Comparison of ENCODE assay signal across 23 cellular contexts in genomic region chr18:25244170-25244569, GRCh38.
"Had no signal": no experiment of that assay in that cellular context is flagged by ENCODE, and none has a peak within 500 bp of the region (broad histone marks: within the 10 kb centered on the region; RNA-seq: fewer than 3 reads in every experiment).

No MANE protein-coding gene starts in this region.

- H3K9me3 Mint-ChIP-seq: activated CD8-positive, alpha-beta T cell treated with anti-CD3 and anti-CD28 coated beads for 36 hours; activated naive CD8-positive, alpha-beta T cell treated with anti-CD3 and anti-CD28 coated beads for 36 hours; activated T-cell treated with anti-CD3 and anti-CD28 coated beads, Interleukin-2, amount 50 U/mL, for 72 hours; mesothelial cell of epicardium; nephron progenitor cell; stimulated activated naive CD8-positive, alpha-beta T cell treated with anti-CD3 and anti-CD28 coated beads, Interleukin-15, Interleukin-2, amounts not matched to agents 100 ng/mL and 50 ng/mL, for 24 hours; T-helper 2 cell treated with Interferon-gamma antibody and Interleukin-4, amounts not matched to agents 5 μg/mL and 100 μg/mL, for 36 hours; type B pancreatic cell had no signal

- H3K27me3 Mint-ChIP-seq: activated CD4-positive, alpha-beta T cell treated with anti-CD3 and anti-CD28 coated beads for 36 hours; activated CD8-positive, alpha-beta T cell treated with anti-CD3 and anti-CD28 coated beads for 36 hours; activated naive CD8-positive, alpha-beta T cell treated with anti-CD3 and anti-CD28 coated beads for 36 hours; effector memory CD8-positive, alpha-beta T cell; stimulated activated naive CD8-positive, alpha-beta T cell treated with anti-CD3 and anti-CD28 coated beads, Interleukin-15, Interleukin-2, amounts not matched to agents 100 ng/mL and 50 ng/mL, for 24 hours had no signal

- H3K4me2 ChIP-seq: smooth muscle cell had no signal

- H3K4me1 ChIP-seq: psoas muscle, right lobe of liver had no signal

- H3K27me3 ChIP-seq: brain microvascular endothelial cell, heart left ventricle, right lobe of liver had no signal

- H3K36me3 Mint-ChIP-seq: activated naive CD8-positive, alpha-beta T cell treated with anti-CD3 and anti-CD28 coated beads for 36 hours; immature natural killer cell; mesothelial cell of epicardium had no signal

- H3K36me3 ChIP-seq: brain microvascular endothelial cell, heart left ventricle, right lobe of liver, WERI-Rb-1 had no signal

- H3K4me1 Mint-ChIP-seq: activated CD4-positive, alpha-beta T cell treated with anti-CD3 and anti-CD28 coated beads for 36 hours; activated naive CD8-positive, alpha-beta T cell treated with anti-CD3 and anti-CD28 coated beads for 36 hours had no signal

- H3K4me3 ChIP-seq: heart left ventricle, psoas muscle, right lobe of liver, smooth muscle cell had no signal

- H3K27ac Mint-ChIP-seq: activated CD4-positive, alpha-beta T cell treated with anti-CD3 and anti-CD28 coated beads for 36 hours; activated CD8-positive, alpha-beta T cell treated with anti-CD3 and anti-CD28 coated beads for 36 hours; activated naive CD8-positive, alpha-beta T cell treated with anti-CD3 and anti-CD28 coated beads for 36 hours; activated T-cell treated with anti-CD3 and anti-CD28 coated beads, Interleukin-2, amount 50 U/mL, for 72 hours; effector memory CD8-positive, alpha-beta T cell; immature natural killer cell; mesothelial cell of epicardium; stimulated activated naive CD8-positive, alpha-beta T cell treated with anti-CD3 and anti-CD28 coated beads, Interleukin-15, Interleukin-2, amounts not matched to agents 100 ng/mL and 50 ng/mL, for 24 hours; T-helper 2 cell treated with Interferon-gamma antibody and Interleukin-4, amounts not matched to agents 5 μg/mL and 100 μg/mL, for 36 hours; type B pancreatic cell had no signal

- ATAC-seq: activated CD4-positive, alpha-beta T cell treated with anti-CD3 and anti-CD28 coated beads for 36 hours; activated CD8-positive, alpha-beta T cell treated with anti-CD3 and anti-CD28 coated beads for 36 hours; activated T-cell treated with anti-CD3 and anti-CD28 coated beads, Interleukin-2, amount 50 U/mL, for 72 hours; effector memory CD8-positive, alpha-beta T cell; heart left ventricle; psoas muscle; right lobe of liver had no signal

- H3K9me3 ChIP-seq: heart left ventricle, psoas muscle, right lobe of liver had no signal

- DNase-seq: activated CD4-positive, alpha-beta T cell treated with anti-CD3 and anti-CD28 coated beads for 36 hours; activated CD8-positive, alpha-beta memory T cell treated with anti-CD3 and anti-CD28 coated beads, Interleukin-2, amount 50 U/mL, for 48 hours; activated CD8-positive, alpha-beta T cell treated with anti-CD3 and anti-CD28 coated beads for 36 hours; activated gamma-delta T cell treated with Interleukin-2 at 50 U/mL for 16 hours; activated naive CD8-positive, alpha-beta T cell treated with anti-CD3 and anti-CD28 coated beads for 36 hours; activated T-cell treated with anti-CD3 and anti-CD28 coated beads, Interleukin-2, amount 50 U/mL, for 72 hours; brain microvascular endothelial cell; dermis blood vessel endothelial cell; effector memory CD8-positive, alpha-beta T cell; heart left ventricle; nephron progenitor cell; psoas muscle; right lobe of liver; stimulated activated CD4-positive, alpha-beta T cell treated with anti-CD3 and anti-CD28 coated beads, Interleukin-4, amount 100 ng/mL, for 4 hours; stimulated activated CD8-positive, alpha-beta memory T cell treated with anti-CD3 and anti-CD28 coated beads, Interleukin-4, amount 100 ng/mL, for 48 hours; WERI-Rb-1 had no signal

- H3K4me3 Mint-ChIP-seq: activated CD4-positive, alpha-beta T cell treated with anti-CD3 and anti-CD28 coated beads for 36 hours; activated CD8-positive, alpha-beta T cell treated with anti-CD3 and anti-CD28 coated beads for 36 hours; activated naive CD8-positive, alpha-beta T cell treated with anti-CD3 and anti-CD28 coated beads for 36 hours; activated T-cell treated with anti-CD3 and anti-CD28 coated beads, Interleukin-2, amount 50 U/mL, for 72 hours; effector memory CD8-positive, alpha-beta T cell; immature natural killer cell; mesothelial cell of epicardium; nephron progenitor cell; stimulated activated naive CD8-positive, alpha-beta T cell treated with anti-CD3 and anti-CD28 coated beads, Interleukin-15, Interleukin-2, amounts not matched to agents 100 ng/mL and 50 ng/mL, for 24 hours; T-helper 2 cell treated with Interferon-gamma antibody and Interleukin-4, amounts not matched to agents 5 μg/mL and 100 μg/mL, for 36 hours; type B pancreatic cell had no signal

- H3K27ac ChIP-seq: brain microvascular endothelial cell, epithelial cell of prostate, heart left ventricle, psoas muscle, right lobe of liver, WERI-Rb-1 had no signal
